15 cellular contexts compared by ENCODE assay signal in the genomic region with DNA sequence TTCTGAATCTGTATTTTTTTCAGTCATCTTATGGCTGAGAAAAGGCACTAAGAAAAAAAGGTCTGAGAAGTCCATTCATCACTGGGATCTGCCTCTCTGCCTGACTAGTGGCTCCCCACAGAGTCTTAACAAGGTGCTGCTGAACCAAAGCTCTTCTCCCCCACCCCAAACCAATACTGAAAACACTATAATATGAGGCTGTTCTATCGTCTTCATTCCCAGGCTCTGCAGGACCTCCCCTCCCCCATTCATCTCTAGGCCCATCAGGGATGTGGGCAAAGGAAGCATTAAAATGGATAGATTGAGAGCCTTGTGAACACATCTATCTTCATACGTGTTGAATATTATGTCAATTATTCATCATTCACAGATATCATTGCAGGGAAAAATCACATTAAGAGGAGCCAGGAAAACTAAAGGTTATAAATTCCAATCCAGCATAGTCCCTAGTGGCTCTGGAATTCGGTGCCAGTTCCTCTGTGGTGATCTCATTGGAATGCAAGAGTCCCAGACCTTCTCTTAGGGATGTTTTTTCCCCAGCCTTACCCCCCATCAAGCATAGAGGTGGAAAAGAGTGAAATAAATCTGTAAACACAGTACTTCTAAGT. TPM values are rescaled to one million over a fixed set of nuclear protein-coding genes. Genes with fewer than 3 reads are reported as not detected.
DNase-seq lines count a peak whose midpoint lies in the region; ATAC-seq lines count a peak whose summit lies in the region.
"Had no signal": no experiment of that assay in that cellular context is flagged by ENCODE, and none has a peak within 500 bp of the region (broad histone marks: within the 10 kb centered on the region; RNA-seq: fewer than 3 reads in every experiment).

No MANE protein-coding gene starts in this region.

- H3K36me3 Mint-ChIP-seq in CD8-positive, alpha-beta memory T cell = no peaks in the 10 kb centered on the region
- H3K36me3 Mint-ChIP-seq in activated naive CD8-positive, alpha-beta T cell treated with anti-CD3 and anti-CD28 coated beads for 36 hours = no peaks in the 10 kb centered on the region

- no peak overlapping the region for H3K27ac Mint-ChIP-seq in CD8-positive, alpha-beta memory T cell
- no peak overlapping the region for H3K27ac Mint-ChIP-seq in activated naive CD8-positive, alpha-beta T cell treated with anti-CD3 and anti-CD28 coated beads for 36 hours
- H3K27ac Mint-ChIP-seq: activated CD4-positive, alpha-beta T cell treated with anti-CD3 and anti-CD28 coated beads, Interleukin-2, amount 10 ng/mL, durations not matched to agents 7 days and 5 days had no signal

- H3K4me3 ChIP-seq in adipocyte (ENCODE audit: low read length) = peak overlapping the region; percentile 13
- no peak overlapping the region for H3K4me3 ChIP-seq in CD8-positive, alpha-beta memory T cell (ENCODE audit: low read length)
- no peak overlapping the region for H3K4me3 ChIP-seq in effector memory CD4-positive, alpha-beta T cell (ENCODE audit: insufficient read depth, low read depth, low read length, poor library complexity, severe bottlenecking)
- H3K4me3 ChIP-seq: esophagus squamous epithelium had no signal

- H3K4me1 Mint-ChIP-seq in CD8-positive, alpha-beta memory T cell = no peaks in the 10 kb centered on the region
- H3K4me1 Mint-ChIP-seq in activated naive CD8-positive, alpha-beta T cell treated with anti-CD3 and anti-CD28 coated beads for 36 hours = no peaks in the 10 kb centered on the region
- H3K4me1 Mint-ChIP-seq: activated CD4-positive, alpha-beta T cell treated with anti-CD3 and anti-CD28 coated beads, Interleukin-2, amount 10 ng/mL, durations not matched to agents 7 days and 5 days had no signal

- no peaks in the 10 kb centered on the region for H3K9me3 Mint-ChIP-seq in CD8-positive, alpha-beta memory T cell
- H3K9me3 Mint-ChIP-seq in activated naive CD8-positive, alpha-beta T cell treated with anti-CD3 and anti-CD28 coated beads for 36 hours = no peaks in the 10 kb centered on the region
- H3K9me3 Mint-ChIP-seq: activated CD4-positive, alpha-beta T cell treated with anti-CD3 and anti-CD28 coated beads, Interleukin-2, amount 10 ng/mL, durations not matched to agents 7 days and 5 days had no signal

- CTCF ChIA-PET in CD8-positive, alpha-beta memory T cell (lab: Charles Lee) = no interaction called here

- no peaks in the 10 kb centered on the region for H3K9me3 ChIP-seq in adipocyte (ENCODE audit: control insufficient read depth, low read length)
- no peaks in the 10 kb centered on the region for H3K9me3 ChIP-seq in CD8-positive, alpha-beta memory T cell (ENCODE audit: low read length)
- no peaks in the 10 kb centered on the region for H3K9me3 ChIP-seq in effector memory CD4-positive, alpha-beta T cell (ENCODE audit: control insufficient read depth, low read length)
- H3K9me3 ChIP-seq: esophagus squamous epithelium had no signal

- no peak overlapping the region for H3K4me3 Mint-ChIP-seq in CD8-positive, alpha-beta memory T cell
- H3K4me3 Mint-ChIP-seq in activated naive CD8-positive, alpha-beta T cell treated with anti-CD3 and anti-CD28 coated beads for 36 hours = no peak overlapping the region
- H3K4me3 Mint-ChIP-seq: activated CD4-positive, alpha-beta T cell treated with anti-CD3 and anti-CD28 coated beads, Interleukin-2, amount 10 ng/mL, durations not matched to agents 7 days and 5 days had no signal

- POLR2A ChIA-PET in CD8-positive, alpha-beta memory T cell (lab: Charles Lee) = no interaction called here

- peaks cover 19% of the 10 kb centered on the region for H3K4me1 ChIP-seq in adipocyte (ENCODE audit: control insufficient read depth, insufficient read depth, low read length)
- no peaks in the 10 kb centered on the region for H3K4me1 ChIP-seq in CD8-positive, alpha-beta memory T cell (ENCODE audit: insufficient read depth, low read length)
- no peaks in the 10 kb centered on the region for H3K4me1 ChIP-seq in effector memory CD4-positive, alpha-beta T cell (ENCODE audit: control insufficient read depth, insufficient read depth, low read length, poor library complexity, severe bottlenecking)
- H3K4me1 ChIP-seq: esophagus squamous epithelium had no signal

- no peak overlapping the region for H3K27ac ChIP-seq in CD8-positive, alpha-beta memory T cell (ENCODE audit: low read depth, low read length)
- no peak overlapping the region for H3K27ac ChIP-seq in effector memory CD4-positive, alpha-beta T cell (ENCODE audit: insufficient read depth, low read length, poor library complexity, severe bottlenecking)
- H3K27ac ChIP-seq: esophagus squamous epithelium had no signal

- ATAC-seq in HG03175 (IDR thresholded peaks at IDR 0.05; ENCODE audit: unreplicated experiment) (peak; percentile 30), GM21528 (IDR thresholded peaks at IDR 0.05; ENCODE audit: low FRiP score, unreplicated experiment) (no peak)

- peaks cover 2 to 12% of the 10 kb centered on the region in 2 donors for H3K27me3 Mint-ChIP-seq in CD8-positive, alpha-beta memory T cell
- H3K27me3 Mint-ChIP-seq in activated naive CD8-positive, alpha-beta T cell treated with anti-CD3 and anti-CD28 coated beads for 36 hours = peaks cover 4% of the 10 kb centered on the region

- DNase-seq in AG08396 (ENCODE audit: low spot score) = peak; percentile 22
- peak; percentile 4 for DNase-seq in adipocyte (ENCODE audit: low read depth)
- peak; percentile 84 for DNase-seq in kidney tubule cell (ENCODE audit: low spot score)
- no peak for DNase-seq in CD8-positive, alpha-beta memory T cell
- DNase-seq in effector memory CD4-positive, alpha-beta T cell = no peak
- no peak for DNase-seq in activated naive CD8-positive, alpha-beta T cell treated with anti-CD3 and anti-CD28 coated beads for 36 hours
- DNase-seq: activated CD4-positive, alpha-beta T cell treated with anti-CD3 and anti-CD28 coated beads, Interleukin-2, amount 10 ng/mL, durations not matched to agents 7 days and 5 days; activated T-cell treated with anti-CD3 and anti-CD28 coated beads, Interleukin-2, amount 50 U/mL, for 1 hour; cortex of kidney; esophagus squamous epithelium; NCI-H2081 treated with DMSO at 0.1 percent for 48 hours; occipital lobe had no signal

- H3K36me3 ChIP-seq in adipocyte (ENCODE audit: control insufficient read depth, insufficient read depth, low read length, severe bottlenecking) = no peaks in the 10 kb centered on the region
- H3K36me3 ChIP-seq in CD8-positive, alpha-beta memory T cell (ENCODE audit: insufficient read depth, low read length) = no peaks in the 10 kb centered on the region
- H3K36me3 ChIP-seq in effector memory CD4-positive, alpha-beta T cell (ENCODE audit: control insufficient read depth, insufficient read depth, low read length) = no peaks in the 10 kb centered on the region
- H3K36me3 ChIP-seq: esophagus squamous epithelium had no signal

- H3K27me3 ChIP-seq in adipocyte (replicated peaks; ENCODE audit: control insufficient read depth, insufficient read depth, low read length) = no peaks in the 10 kb centered on the region
- H3K27me3 ChIP-seq in CD8-positive, alpha-beta memory T cell (ENCODE audit: insufficient read depth, low read length, poor library complexity, severe bottlenecking) = no peaks in the 10 kb centered on the region
- no peaks in the 10 kb centered on the region for H3K27me3 ChIP-seq in effector memory CD4-positive, alpha-beta T cell (replicated peaks; ENCODE audit: control insufficient read depth, insufficient read depth, low read length, poor library complexity, severe bottlenecking)

- H3K9ac ChIP-seq in adipocyte (ENCODE audit: low read length) = peak overlapping the region; percentile 43

RNA-seq across cellular contexts. Expression of a gene that starts 44.3 kb away (rescaled TPM):
- total RNA-seq in CD8-positive, alpha-beta memory T cell = not detected
- not detected for polyA plus RNA-seq in CD8-positive, alpha-beta memory T cell
- total RNA-seq in activated naive CD8-positive, alpha-beta T cell treated with anti-CD3 and anti-CD28 coated beads for 36 hours = not detected
- total RNA-seq: activated CD4-positive, alpha-beta T cell treated with anti-CD3 and anti-CD28 coated beads, Interleukin-2, amount 10 ng/mL, durations not matched to agents 7 days and 5 days; esophagus squamous epithelium; lung microvascular endothelial cell had no signal

Comparison
In these comparisons a context has a peak if more than half of its experiments do, and no peak if none do; other contexts are left out.
1. DNase-seq: peak in AG08396 (single experiment), adipocyte (single experiment) and kidney tubule cell (single experiment); none in CD8-positive, alpha-beta memory T cell (0 of 5), effector memory CD4-positive, alpha-beta T cell (0 of 3) and activated naive CD8-positive, alpha-beta T cell treated with anti-CD3 and anti-CD28 coated beads for 36 hours (single experiment).